In the genomic region with DNA sequence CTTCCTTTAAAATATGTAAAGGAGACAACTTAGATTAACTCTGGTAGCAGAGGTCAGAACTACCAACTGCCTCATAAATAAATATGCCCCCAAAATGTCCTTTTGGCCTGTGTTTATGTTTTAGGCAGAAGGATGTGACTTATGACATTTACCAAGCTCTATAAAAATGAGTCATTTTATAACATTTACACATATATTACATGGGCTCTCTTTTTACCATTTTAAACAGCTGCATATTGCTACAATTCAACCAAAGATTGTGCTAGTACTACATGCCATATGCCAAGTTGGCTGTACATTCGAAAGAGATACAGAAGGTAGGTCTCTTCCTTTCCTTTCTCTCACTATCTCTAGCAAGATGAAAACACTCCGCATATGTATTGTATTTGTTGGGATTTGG, we compare ENCODE assay signal across 15 cellular contexts.
"Had no signal": no experiment of that assay in that cellular context is flagged by ENCODE, and none has a peak within 500 bp of the region (broad histone marks: within the 10 kb centered on the region; RNA-seq: fewer than 3 reads in every experiment).

No MANE protein-coding gene starts in this region.

- H3K4me1 ChIP-seq: parathyroid adenoma, prostate gland had no signal

- FAIRE-seq: small intestine had no signal

- H3K9me3 ChIP-seq: prostate gland, sigmoid colon, stomach, thoracic aorta, transverse colon had no signal

- ATAC-seq: effector memory CD8-positive, alpha-beta T cell; naive thymus-derived CD4-positive, alpha-beta T cell had no signal

- DNase-seq: effector memory CD8-positive, alpha-beta T cell; foreskin melanocyte; naive thymus-derived CD4-positive, alpha-beta T cell; nephron progenitor cell; retina; sigmoid colon; small intestine; stimulated activated CD4-positive, alpha-beta T cell treated with anti-CD3 and anti-CD28 coated beads, Interleukin-12 subunit alpha, Interleukin-12 subunit beta, amount 100 ng/mL, for 4 hours; stimulated activated naive CD4-positive, alpha-beta T cell; stomach; substantia nigra; transverse colon had no signal

- H3K36me3 ChIP-seq: prostate gland, sigmoid colon, stomach, thoracic aorta, transverse colon had no signal

- H3K9ac ChIP-seq: parathyroid adenoma had no signal

- H2AFZ ChIP-seq: parathyroid adenoma had no signal

- H3K79me2 ChIP-seq: parathyroid adenoma had no signal

- H3K4me3 ChIP-seq: prostate gland, sigmoid colon, stomach, thoracic aorta, transverse colon had no signal

- H3K27me3 ChIP-seq: sigmoid colon, stomach, transverse colon had no signal

- H3K27ac ChIP-seq: parathyroid adenoma, prostate gland, sigmoid colon, stomach, thoracic aorta had no signal
